Comparison of ENCODE assay signal across 8 cellular contexts in the genomic region with DNA sequence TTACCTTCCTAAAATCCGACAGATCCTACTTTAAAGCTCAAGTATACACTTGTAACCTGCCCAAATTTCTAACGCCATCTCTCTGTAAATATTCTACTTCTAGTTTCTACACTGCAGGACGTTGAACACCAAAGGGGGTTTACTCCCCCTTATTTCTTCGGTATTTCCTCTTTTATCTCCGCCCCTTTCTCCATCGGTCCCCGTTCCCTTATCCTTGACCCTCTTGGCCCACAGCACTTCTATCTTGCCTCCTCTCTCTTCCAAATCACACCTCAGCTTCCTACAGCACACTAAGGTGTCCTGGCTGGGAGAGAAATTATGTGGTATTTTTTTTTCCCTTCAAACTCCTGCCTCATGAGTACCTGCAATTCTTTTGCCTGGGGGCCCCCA. TPM values are rescaled to one million over a fixed set of nuclear protein-coding genes. Genes with fewer than 3 reads are reported as not detected.
DNase-seq lines count a peak whose midpoint lies in the region; ATAC-seq and TF ChIP-seq lines count a peak whose summit lies in the region.

No MANE protein-coding gene starts in this region.

- no peaks in the 10 kb centered on the region for H3K27me3 ChIP-seq in CD4-positive, alpha-beta memory T cell (ENCODE audit: insufficient read depth, low read length)
- no peaks in the 10 kb centered on the region for H3K27me3 ChIP-seq in NT2/D1 (ENCODE audit: insufficient read depth, insufficient read length)
- H3K27me3 ChIP-seq in neuronal stem cell (ENCODE audit: control insufficient read depth in 3 of 3, insufficient read depth in 3 of 3, low read depth in 1 of 3, low read length in 3 of 3), result no peaks in the 10 kb centered on the region

- H3K27me3 Mint-ChIP-seq in CD4-positive, alpha-beta memory T cell, result peaks cover 0 to 2% of the 10 kb centered on the region in 2 donors

- H3K79me1 ChIP-seq in neuronal stem cell (ENCODE audit: low read depth, low read length), result no peaks in the 10 kb centered on the region

- peak overlapping the region; percentile 66 for H3K4me2 ChIP-seq in neuronal stem cell (ENCODE audit: insufficient read depth, low read length, poor library complexity, severe bottlenecking)

- no peaks in the 10 kb centered on the region for H3K36me3 ChIP-seq in CD4-positive, alpha-beta memory T cell (ENCODE audit: insufficient read depth, low read length)
- H3K36me3 ChIP-seq in NT2/D1 (ENCODE audit: insufficient read depth, insufficient read length, low read length), result no peaks in the 10 kb centered on the region
- H3K36me3 ChIP-seq in neuronal stem cell (replicated peaks in 1 of 2; ENCODE audit: control insufficient read depth in 2 of 2, insufficient read depth in 2 of 2, low read length in 2 of 2), result no peaks in the 10 kb centered on the region

- H3K4ac ChIP-seq in neuronal stem cell (ENCODE audit: low read length), result no peak overlapping the region

- no peak overlapping the region for H2AK5ac ChIP-seq in neuronal stem cell (ENCODE audit: low read depth, low read length)

- H3K23ac ChIP-seq in neuronal stem cell (ENCODE audit: low read depth, low read length, poor library complexity), result no peak overlapping the region

- peak in 1 of 5 donors; percentile 10 for DNase-seq in CD4-positive, alpha-beta memory T cell
- DNase-seq in NT2/D1 (ENCODE audit: low read depth, low spot score), result no peak
- DNase-seq in epithelial cell of esophagus (ENCODE audit: low read depth), result no peak
- DNase-seq in neuronal stem cell (ENCODE audit: low spot score), result peak; percentile 1
- no peak for DNase-seq in GM19238 (ENCODE audit: insufficient read length, low spot score)
- DNase-seq in NCI-H748 treated with DMSO at 0.1 percent for 48 hours (lab: John Stamatoyannopoulos, UW), result no peak

- H3K4me3 ChIP-seq in CD4-positive, alpha-beta memory T cell (ENCODE audit: low read length in 2 of 2), result peak overlapping the region in 1 of 2 donors; percentile 45
- H3K4me3 ChIP-seq in NT2/D1 (ENCODE audit: insufficient read length, low read depth), result peak overlapping the region; percentile 38
- H3K4me3 ChIP-seq in epithelial cell of esophagus (ENCODE audit: low read length), result peak overlapping the region; percentile 16
- H3K4me3 ChIP-seq in neuronal stem cell (ENCODE audit: low read length in 2 of 2), result peak overlapping the region; percentile 55 to 78

- no peak overlapping the region for H2BK120ac ChIP-seq in neuronal stem cell (ENCODE audit: low read depth, low read length)

- H3K27ac Mint-ChIP-seq in CD4-positive, alpha-beta memory T cell, result peak overlapping the region; percentile 71 to 97 (median 95)

- no peak overlapping the region for H2BK5ac ChIP-seq in neuronal stem cell (ENCODE audit: low read length)

- no peak overlapping the region for H4K8ac ChIP-seq in neuronal stem cell (ENCODE audit: low read depth, low read length)

- H3K4me1 Mint-ChIP-seq in CD4-positive, alpha-beta memory T cell, result peaks cover 6 to 18% (median 16%) of the 10 kb centered on the region in 4 donors

- no peak for TF ChIP-seq CTCF in epithelial cell of esophagus (IDR thresholded peaks at IDR 0.05; ENCODE audit: insufficient read depth, low read depth, low read length, missing control alignments)

- peak overlapping the region; percentile 72 to 93 (median 84) for H3K4me3 Mint-ChIP-seq in CD4-positive, alpha-beta memory T cell

- H2AFZ ChIP-seq in neuronal stem cell (ENCODE audit: low read length), result peak overlapping the region; percentile 89

- no peak overlapping the region for H3K18ac ChIP-seq in neuronal stem cell (ENCODE audit: low read length)

- H3K9me3 Mint-ChIP-seq in CD4-positive, alpha-beta memory T cell, result peaks cover 0 to 2% (median 0%) of the 10 kb centered on the region in 8 donors

- no CpG with 5 or more reads among the region's 7 CpGs for WGBS in neuronal stem cell (ENCODE audit: extremely low coverage in 2 of 2, insufficient read length in 2 of 2, insufficient replicate concordance in 1 of 2), 2 donors

- no peak overlapping the region for H2BK15ac ChIP-seq in neuronal stem cell (ENCODE audit: low read length)

- no peak overlapping the region for H2BK12ac ChIP-seq in neuronal stem cell (ENCODE audit: low read length)

- POLR2A ChIA-PET in CD4-positive, alpha-beta memory T cell (lab: Charles Lee; ENCODE audit: partially characterized antibody), result interaction anchor here (0.6 to 2.9 kb wide), 16 partner anchors 9 to 833 kb away, joined by 3 to 18 read pairs (median 6); partner anchors contain the start of genes ARMCX5, ARMCX6, BEX5 and CENPI

- CTCF ChIA-PET in CD4-positive, alpha-beta memory T cell (lab: Charles Lee; ENCODE audit: partially characterized antibody), result no interaction called here

- ATAC-seq in GM19463 (IDR thresholded peaks at IDR 0.05; ENCODE audit: unreplicated experiment), result peak; percentile 6
- no peak for ATAC-seq in GM18861 (IDR thresholded peaks at IDR 0.05; ENCODE audit: unreplicated experiment)

- intact Hi-C loops in CD4-positive, alpha-beta memory T cell (cut with micrococcal nuclease), result loop anchor here (1.0 to 10.0 kb wide), 6 partner anchors 132 to 1754 kb away; partner anchors contain the start of genes BEX5, CSTF2, HNRNPH2 and MORF4L2

- H3K9ac ChIP-seq in NT2/D1 (ENCODE audit: insufficient read length, low read depth) (peak overlapping the region; percentile 61), neuronal stem cell (ENCODE audit: low read depth, low read length, poor library complexity) (no peak overlapping the region)

- H3K36me3 Mint-ChIP-seq in CD4-positive, alpha-beta memory T cell, result peaks cover 0 to 2% of the 10 kb centered on the region in 2 donors

- H4K91ac ChIP-seq in neuronal stem cell (ENCODE audit: low read depth, low read length, poor library complexity), result no peak overlapping the region

- no peaks in the 10 kb centered on the region for H3K9me3 ChIP-seq in CD4-positive, alpha-beta memory T cell (ENCODE audit: control insufficient read depth in 1 of 2, low read length in 2 of 2)
- H3K9me3 ChIP-seq in NT2/D1 (ENCODE audit: insufficient read depth, low read length), result peaks cover 12% of the 10 kb centered on the region
- no peaks in the 10 kb centered on the region for H3K9me3 ChIP-seq in neuronal stem cell (replicated peaks in 1 of 2; ENCODE audit: control insufficient read depth in 2 of 2, insufficient read depth in 1 of 2, low read depth in 1 of 2, low read length in 2 of 2)

- H3K4me1 ChIP-seq in CD4-positive, alpha-beta memory T cell (ENCODE audit: insufficient read depth, low read length), result peaks cover 8% of the 10 kb centered on the region
- no peaks in the 10 kb centered on the region for H3K4me1 ChIP-seq in NT2/D1 (ENCODE audit: insufficient read depth, insufficient read length)
- no peaks in the 10 kb centered on the region for H3K4me1 ChIP-seq in neuronal stem cell (ENCODE audit: control insufficient read depth in 2 of 2, insufficient read depth in 1 of 2, low read depth in 1 of 2, low read length in 2 of 2)

- H3K14ac ChIP-seq in neuronal stem cell (ENCODE audit: low read length), result no peak overlapping the region

- H3K27ac ChIP-seq in CD4-positive, alpha-beta memory T cell (ENCODE audit: low read depth, low read length), result peak overlapping the region; percentile 66
- H3K27ac ChIP-seq in neuronal stem cell (replicated peaks; ENCODE audit: low read length), result no peak overlapping the region

RNA-seq across cellular contexts. Expression of gene ZMAT1, which starts 0.7 kb away (rescaled TPM):
- 10 to 100 TPM; 39.1 to 40.0 TPM for total RNA-seq in CD4-positive, alpha-beta memory T cell
- polyA plus RNA-seq in CD4-positive, alpha-beta memory T cell, result 1 to 10 TPM; 1.7 to 3.2 TPM
- polyA plus RNA-seq in neuronal stem cell (2013, experiment 1 of 2), result 3.8 TPM
- polyA plus RNA-seq in neuronal stem cell (2013, experiment 2 of 2), result 3.8 TPM
